In the genomic region with DNA sequence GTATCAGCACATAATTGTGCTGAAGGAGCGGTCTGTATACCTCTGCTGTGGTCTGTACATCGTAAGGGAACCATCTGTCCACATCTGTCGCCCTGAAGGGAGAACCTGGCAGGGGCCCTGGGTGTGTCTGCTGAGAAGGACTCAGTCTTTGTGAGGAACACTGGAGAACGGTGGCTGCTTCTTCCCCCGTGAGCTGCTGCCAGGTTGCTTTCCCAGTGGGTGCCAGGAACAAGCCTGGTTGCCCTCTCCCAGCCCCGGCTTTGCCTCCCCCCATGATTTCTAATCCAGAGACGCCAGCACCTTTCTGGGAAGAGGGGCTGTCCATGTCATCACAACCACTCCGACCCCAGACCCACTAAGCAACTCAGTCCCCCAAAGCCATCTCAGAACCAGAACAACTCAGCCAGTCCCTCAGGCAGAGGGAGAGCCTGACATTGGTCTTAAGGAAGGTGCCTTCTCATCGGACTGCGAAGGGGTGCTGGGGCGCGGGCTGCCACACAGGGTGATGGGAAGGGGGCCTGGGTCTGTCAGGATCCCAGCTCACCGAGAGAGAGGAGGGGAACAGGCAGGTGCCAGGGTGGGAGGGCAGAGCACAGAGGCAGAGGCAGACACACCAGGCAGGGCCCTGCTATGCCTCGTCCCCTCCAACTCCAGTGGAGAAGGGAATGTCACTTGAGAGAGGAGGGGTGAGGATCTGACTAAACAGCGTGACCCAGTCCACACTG, we compare ENCODE assay signal across 10 cellular contexts. TPM values are rescaled to one million over a fixed set of nuclear protein-coding genes. Genes with fewer than 3 reads are reported as not detected.
DNase-seq lines count a peak whose midpoint lies in the region; ATAC-seq and TF ChIP-seq lines count a peak whose summit lies in the region.
"Had no signal": no experiment of that assay in that cellular context is flagged by ENCODE, and none has a peak within 500 bp of the region (broad histone marks: within the 10 kb centered on the region; RNA-seq: fewer than 3 reads in every experiment).

No MANE protein-coding gene starts in this region.

- H3K4me3 Mint-ChIP-seq in activated naive CD8-positive, alpha-beta T cell treated with anti-CD3 and anti-CD28 coated beads, Interleukin-2, amount 50 U/mL, for 24 hours, result peak overlapping the region; percentile 17
- peak overlapping the region; percentile 33 to 83 (median 70) for H3K4me3 Mint-ChIP-seq in naive B cell

- 74% methylated on average over 15 of the region's 15 CpGs for WGBS in right cardiac atrium
- WGBS in prostate gland, result 82% methylated on average over 15 of the region's 15 CpGs

- H3K27ac Mint-ChIP-seq in activated naive CD8-positive, alpha-beta T cell treated with anti-CD3 and anti-CD28 coated beads, Interleukin-2, amount 50 U/mL, for 24 hours, result peak overlapping the region; percentile 60
- H3K27ac Mint-ChIP-seq in naive B cell, result peak overlapping the region; percentile 90 to 100 (median 95)

- TF ChIP-seq CTCF in prostate gland (IDR thresholded peaks at IDR 0.05), result no peak
- no peak for TF ChIP-seq CTCF in foreskin fibroblast (IDR thresholded peaks at IDR 0.05; ENCODE audit: low read depth, low read length)

- H3K27me3 Mint-ChIP-seq in activated naive CD8-positive, alpha-beta T cell treated with anti-CD3 and anti-CD28 coated beads, Interleukin-2, amount 50 U/mL, for 24 hours, result no peaks in the 10 kb centered on the region
- H3K27me3 Mint-ChIP-seq in naive B cell, result no peaks in the 10 kb centered on the region

- no peaks in the 10 kb centered on the region for H3K36me3 Mint-ChIP-seq in activated naive CD8-positive, alpha-beta T cell treated with anti-CD3 and anti-CD28 coated beads, Interleukin-2, amount 50 U/mL, for 24 hours (ENCODE audit: low read depth)
- H3K36me3 Mint-ChIP-seq in naive B cell, result no peaks in the 10 kb centered on the region

- DNase-seq in right cardiac atrium (peak in 2 of 3 donors; percentile 5 to 53), Right ventricle myocardium inferior (ENCODE audit: missing footprints) (no peak), naive B cell (no peak), prostate gland (ENCODE audit: low spot score) (no peak), foreskin fibroblast (no peak)
- DNase-seq in activated naive CD8-positive, alpha-beta T cell treated with anti-CD3 and anti-CD28 coated beads, Interleukin-2, amount 50 U/mL, for 24 hours, result no peak
- DNase-seq: activated CD4-positive, alpha-beta T cell treated with anti-CD3 and anti-CD28 coated beads for 1 hour; NCI-H2227 treated with DMSO at 0.1 percent for 48 hours had no signal

- ATAC-seq in right cardiac atrium, result no peak
- no peak for ATAC-seq in Right ventricle myocardium inferior
- ATAC-seq in activated naive CD8-positive, alpha-beta T cell treated with anti-CD3 and anti-CD28 coated beads, Interleukin-2, amount 50 U/mL, for 24 hours, result no peak
- no peak for ATAC-seq in naive B cell (ENCODE audit: low read depth in 2 of 2)
- ATAC-seq in GM19452 (IDR thresholded peaks at IDR 0.05; ENCODE audit: unreplicated experiment), result no peak
- no peak for ATAC-seq in GM18519 (IDR thresholded peaks at IDR 0.05; ENCODE audit: low FRiP score, unreplicated experiment)

- intact Hi-C loops in right cardiac atrium (cut with DNase I) (loop anchor here in 1 of 4 donors (5.0 kb wide), 1 partner anchor 38 kb away; no protein-coding TSS in a partner anchor), Right ventricle myocardium inferior (cut with DNase I) (no loop called here), prostate gland (cut with DNase I) (no loop called here)

- H3K9me3 Mint-ChIP-seq in activated naive CD8-positive, alpha-beta T cell treated with anti-CD3 and anti-CD28 coated beads, Interleukin-2, amount 50 U/mL, for 24 hours, result no peaks in the 10 kb centered on the region
- H3K9me3 Mint-ChIP-seq in naive B cell, result no peaks in the 10 kb centered on the region

- H3K4me1 ChIP-seq in right cardiac atrium (ENCODE audit: control insufficient read depth, insufficient read depth, low read length) (peaks cover 11% of the 10 kb centered on the region), prostate gland (replicated peaks) (peaks cover 20% of the 10 kb centered on the region)

- no peaks in the 10 kb centered on the region for H3K36me3 ChIP-seq in prostate gland

- H3K4me1 Mint-ChIP-seq in activated naive CD8-positive, alpha-beta T cell treated with anti-CD3 and anti-CD28 coated beads, Interleukin-2, amount 50 U/mL, for 24 hours, result peaks cover 80% of the 10 kb centered on the region
- H3K4me1 Mint-ChIP-seq in naive B cell, result peaks cover 69 to 87% (median 81%) of the 10 kb centered on the region in 3 donors

- no peaks in the 10 kb centered on the region for H3K27me3 ChIP-seq in right cardiac atrium (ENCODE audit: control insufficient read depth, insufficient read depth)
- H3K27me3 ChIP-seq in prostate gland (replicated peaks; ENCODE audit: insufficient read depth), result no peaks in the 10 kb centered on the region

- TF ChIP-seq POLR2A in prostate gland (IDR thresholded peaks at IDR 0.05), result no peak

- H3K9me3 ChIP-seq in right cardiac atrium (ENCODE audit: control insufficient read depth, low read length) (no peaks in the 10 kb centered on the region), prostate gland (no peaks in the 10 kb centered on the region)

- H3K27ac ChIP-seq in right cardiac atrium (ENCODE audit: low read length) (no peak overlapping the region), prostate gland (no peak overlapping the region)

- no peak overlapping the region for H3K4me3 ChIP-seq in right cardiac atrium (ENCODE audit: low read length)
- no peak overlapping the region for H3K4me3 ChIP-seq in prostate gland
- no peak overlapping the region for H3K4me3 ChIP-seq in foreskin fibroblast (ENCODE audit: low read depth in 1 of 2, low read length in 2 of 2)

RNA-seq across cellular contexts. Expression of gene TNK2, which starts 8.5 kb away (rescaled TPM):
- total RNA-seq in right cardiac atrium (100 to 1,000 TPM in 1 of 4 donors, 10 to 100 TPM in 3; 74.7 to 162 (median 84.2) TPM), Right ventricle myocardium inferior (31.7 TPM), prostate gland (100 to 1,000 TPM in 1 of 2 donors, 10 to 100 TPM in 1; 34.9 to 100 TPM)
- polyA plus RNA-seq in right cardiac atrium (40.1 TPM), naive B cell (ENCODE audit: low read depth in 6 of 6) (1 to 10 TPM; 1.1 to 4.8 (median 2.3) TPM)

Comparison
In these comparisons a context has a peak if more than half of its experiments do, and no peak if none do; other contexts are left out.
1. DNase-seq: peak in right cardiac atrium (2 of 3); none in Right ventricle myocardium inferior (single experiment), activated naive CD8-positive, alpha-beta T cell treated with anti-CD3 and anti-CD28 coated beads, Interleukin-2, amount 50 U/mL, for 24 hours (single experiment), naive B cell (single experiment), prostate gland (single experiment) and foreskin fibroblast (0 of 2).